ENCODE assay signal across 7 cellular contexts in genomic region chr13:44626176-44626575, GRCh38.
"Had no signal": no experiment of that assay in that cellular context is flagged by ENCODE, and none has a peak within 500 bp of the region (broad histone marks: within the 10 kb centered on the region; RNA-seq: fewer than 3 reads in every experiment).

No MANE protein-coding gene starts in this region.

- DNase-seq: H9, HCEC 1CT, KG1 had no signal

- ATAC-seq: GM23338 had no signal

- H3K4me2 ChIP-seq: GM23338 had no signal

- H2AFZ ChIP-seq: GM23338 had no signal

- FAIRE-seq: H1, H54, HTR-8/SVneo had no signal

- H3K4me3 ChIP-seq: GM23338 had no signal
